23 cellular contexts compared by ENCODE assay signal in genomic region chr4:5932021-5932553, GRCh38. TPM values are rescaled to one million over a fixed set of nuclear protein-coding genes. Genes with fewer than 3 reads are reported as not detected.
DNase-seq lines count a peak whose midpoint lies in the region; TF ChIP-seq lines count a peak whose summit lies in the region.
"Had no signal": no experiment of that assay in that cellular context is flagged by ENCODE, and none has a peak within 500 bp of the region (broad histone marks: within the 10 kb centered on the region; RNA-seq: fewer than 3 reads in every experiment).

No MANE protein-coding gene starts in this region.

- no peaks in the 10 kb centered on the region for H3K27me3 ChIP-seq in thyroid gland
- H3K27me3 ChIP-seq: SJSA1 had no signal

- intact Hi-C loops in thyroid gland (cut with DNase I) = no loop called here

- TF ChIP-seq CTCF in thyroid gland (IDR thresholded peaks at IDR 0.05) = no peak

- H3K27ac ChIP-seq in thyroid gland = no peak overlapping the region
- H3K27ac ChIP-seq: 22Rv1, PC-9, SJSA1, spleen, upper lobe of right lung, WERI-Rb-1 had no signal

- WGBS in thyroid gland, 2 donors = 34 to 45% methylated on average over 11 to 12 of the region's 12 CpGs

- no peak for TF ChIP-seq POLR2A in thyroid gland (IDR thresholded peaks at IDR 0.05)

- H3K4me3 ChIP-seq in thyroid gland (replicated peaks in 1 of 3) = no peak overlapping the region
- H3K4me3 ChIP-seq: PC-9, SJSA1, spleen, upper lobe of right lung had no signal

- no peaks in the 10 kb centered on the region for H3K36me3 ChIP-seq in thyroid gland
- H3K36me3 ChIP-seq: SJSA1, spleen, upper lobe of right lung, WERI-Rb-1 had no signal

- peaks cover 0 to 8% of the 10 kb centered on the region in 2 donors for H3K4me1 ChIP-seq in thyroid gland
- H3K4me1 ChIP-seq: SJSA1, spleen, upper lobe of right lung had no signal

- DNase-seq in SHP77 (lab: John Stamatoyannopoulos, UW) (peak; percentile 35 to 40), SHP77 treated with DMSO at 0.1 percent for 48 hours (lab: John Stamatoyannopoulos, UW) (no peak), NCI-H2029 (lab: John Stamatoyannopoulos, UW) (peak; percentile 95), NCI-H510A treated with DMSO at 0.1 percent for 48 hours (lab: John Stamatoyannopoulos, UW) (peak; percentile 79), thyroid gland (peak; percentile 73 to 75), RKO (ENCODE audit: low spot score) (no peak), medulla oblongata (ENCODE audit: extremely low spot score) (no peak), activated gamma-delta T cell (lab: John Stamatoyannopoulos, UW) (no peak)
- DNase-seq: activated naive CD4-positive, alpha-beta T cell treated with Interleukin-2 at 50 U/mL for 16 hours; central memory CD4-positive, alpha-beta T cell; effector memory CD8-positive, alpha-beta T cell; glutamatergic neuron; MM.1S; NCI-H524 treated with DMSO at 0.1 percent for 48 hours; PC-9; retina; spleen; T-helper 2 cell; upper lobe of right lung; WERI-Rb-1 had no signal

- H3K9me3 ChIP-seq in thyroid gland = no peaks in the 10 kb centered on the region
- H3K9me3 ChIP-seq: SJSA1, spleen, upper lobe of right lung had no signal

RNA-seq across cellular contexts. Expression of gene CRMP1, which starts 39.2 kb away (rescaled TPM):
- total RNA-seq in thyroid gland = 1 to 10 TPM in 1 of 4 donors, under 1 TPM in 2, not detected in 1; 0.63 to 3.0 (median 0.81) TPM
- total RNA-seq: B cell, PC-9, SJSA1 had no signal

Comparison
In these comparisons a context has a peak if more than half of its experiments do, and no peak if none do; other contexts are left out.
1. DNase-seq: peak in SHP77 (2 of 2), NCI-H2029 (single experiment), NCI-H510A treated with DMSO at 0.1 percent for 48 hours (single experiment) and thyroid gland (2 of 2); none in SHP77 treated with DMSO at 0.1 percent for 48 hours (single experiment), RKO (single experiment), medulla oblongata (single experiment) and activated gamma-delta T cell (single experiment).